Comparison of ENCODE assay signal across 11 cellular contexts in the genomic region with DNA sequence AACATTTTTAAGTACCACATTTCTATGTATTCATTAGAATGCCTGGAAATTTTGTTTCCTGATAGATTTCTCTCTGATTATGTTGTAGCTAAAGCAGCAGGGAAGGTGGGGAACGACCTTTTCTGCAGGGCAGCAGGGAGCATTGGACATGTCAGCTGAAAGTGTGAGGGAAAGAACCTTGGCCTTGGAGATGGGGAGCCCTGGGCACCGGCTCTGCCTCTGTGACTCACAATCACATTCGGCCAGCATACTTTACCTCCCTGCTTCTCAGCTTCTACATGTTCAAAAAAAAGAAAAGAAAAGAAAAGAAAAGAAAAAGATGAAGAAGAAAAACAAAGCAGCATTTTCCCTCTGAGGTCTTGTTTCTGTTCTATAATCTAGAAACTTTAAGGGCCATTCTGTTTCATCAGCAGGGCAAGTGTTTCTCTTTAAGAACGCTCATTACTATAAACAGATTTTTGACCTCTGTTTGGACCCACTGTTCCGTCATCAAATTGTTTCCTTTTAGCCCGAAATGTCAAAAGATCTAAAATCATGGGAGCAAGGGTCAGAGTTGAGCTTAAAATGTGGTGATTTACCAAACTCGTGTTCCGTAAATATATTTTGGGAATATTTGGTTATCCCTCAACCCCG. TPM values are rescaled to one million over a fixed set of nuclear protein-coding genes. Genes with fewer than 3 reads are reported as not detected.
DNase-seq lines count a peak whose midpoint lies in the region; ATAC-seq and TF ChIP-seq lines count a peak whose summit lies in the region.
"Had no signal": no experiment of that assay in that cellular context is flagged by ENCODE, and none has a peak within 500 bp of the region (broad histone marks: within the 10 kb centered on the region; RNA-seq: fewer than 3 reads in every experiment).

No MANE protein-coding gene starts in this region.

- H3K4me2 ChIP-seq in SK-N-SH = no peak overlapping the region

- H3K36me3 ChIP-seq in adipocyte (ENCODE audit: control insufficient read depth, insufficient read depth, low read length, severe bottlenecking) (no peaks in the 10 kb centered on the region), upper lobe of left lung (peaks cover 0 to 3% (median 0%) of the 10 kb centered on the region in 4 donors), SK-N-SH (replicated peaks in 1 of 2; ENCODE audit: control insufficient read depth in 1 of 2, insufficient read depth in 2 of 2, low read length in 1 of 2) (peaks cover 0 to 7% of the 10 kb centered on the region in 2 experiments)

- H3K9me2 ChIP-seq in SK-N-SH = no peaks in the 10 kb centered on the region

- POLR2A ChIA-PET in SK-N-SH (lab: Yijun Ruan, JAX) = no interaction called here

- CTCF ChIA-PET in SK-N-SH (lab: Yijun Ruan, JAX) = interaction anchor here (1.0 kb wide), 1 partner anchor 26 kb away, joined by 3 read pairs; no protein-coding TSS in a partner anchor

- H3K9me3 ChIP-seq in adipocyte (ENCODE audit: control insufficient read depth, low read length) (no peaks in the 10 kb centered on the region), upper lobe of left lung (no peaks in the 10 kb centered on the region), SK-N-SH (no peaks in the 10 kb centered on the region)

- no peaks in the 10 kb centered on the region for H3K27me3 ChIP-seq in adipocyte (replicated peaks; ENCODE audit: control insufficient read depth, insufficient read depth, low read length)
- no peaks in the 10 kb centered on the region for H3K27me3 ChIP-seq in upper lobe of left lung
- H3K27me3 ChIP-seq in SK-N-SH (ENCODE audit: insufficient read depth) = no peaks in the 10 kb centered on the region

- no peak for TF ChIP-seq RAD21 in SK-N-SH (IDR thresholded peaks at IDR 0.05; ENCODE audit: low read length)

- H3K4me3 Mint-ChIP-seq in osteocyte (ENCODE audit: unreplicated experiment) = no peak overlapping the region
- H3K4me3 Mint-ChIP-seq: activated naive CD8-positive, alpha-beta T cell treated with anti-CD3 and anti-CD28 coated beads for 36 hours; effector memory CD8-positive, alpha-beta T cell; naive thymus-derived CD4-positive, alpha-beta T cell had no signal

- TF ChIP-seq EP300 in upper lobe of left lung (IDR thresholded peaks at IDR 0.05) (peak in 1 of 4 donors; percentile 39), SK-N-SH (IDR thresholded peaks at IDR 0.05; ENCODE audit: borderline replicate concordance in 1 of 2, low read depth in 1 of 2, low read length in 1 of 2) (no peak)

- H3K4me1 ChIP-seq in adipocyte (ENCODE audit: control insufficient read depth, insufficient read depth, low read length) (peaks cover 32% of the 10 kb centered on the region), upper lobe of left lung (peaks cover 0 to 30% (median 11%) of the 10 kb centered on the region in 4 donors), SK-N-SH (ENCODE audit: control insufficient read depth in 1 of 2, insufficient read depth in 2 of 2, low read depth in 1 of 2, low read length in 1 of 2) (no peaks in the 10 kb centered on the region)

- WGBS in upper lobe of left lung, 2 donors = 78 to 80% methylated on average over 9 of the region's 9 CpGs
- 91% methylated on average over 9 of the region's 9 CpGs for WGBS in SK-N-SH (ENCODE audit: low lambda C conversion rate)

- peak overlapping the region; percentile 43 for H3K9ac ChIP-seq in adipocyte (ENCODE audit: low read length)
- H3K9ac ChIP-seq in SK-N-SH = no peak overlapping the region

- DNase-seq in adipocyte (ENCODE audit: low read depth) = peak; percentile 52
- peak; percentile 59 for DNase-seq in fibroblast of the aortic adventitia (ENCODE audit: low read depth)
- no peak for DNase-seq in osteocyte (ENCODE audit: extremely low spot score, unreplicated experiment)
- DNase-seq in upper lobe of left lung = no peak
- DNase-seq in SIG-M5 treated with dmso at 0.1 percent for 504 hours (lab: John Stamatoyannopoulos, UW; ENCODE audit: unreplicated experiment) = no peak
- DNase-seq in pons (ENCODE audit: low spot score) = no peak
- DNase-seq in SK-N-SH = no peak
- DNase-seq: activated naive CD8-positive, alpha-beta T cell treated with anti-CD3 and anti-CD28 coated beads for 36 hours; effector memory CD8-positive, alpha-beta T cell; naive thymus-derived CD4-positive, alpha-beta T cell; NCI-H446 had no signal

- H3K27ac Mint-ChIP-seq in osteocyte (ENCODE audit: unreplicated experiment) = peak overlapping the region; percentile 79
- H3K27ac Mint-ChIP-seq: activated naive CD8-positive, alpha-beta T cell treated with anti-CD3 and anti-CD28 coated beads for 36 hours; naive thymus-derived CD4-positive, alpha-beta T cell had no signal

- no peaks in the 10 kb centered on the region; the same call in 1 of the 2 replicates for H3K79me2 ChIP-seq in SK-N-SH (ENCODE audit: insufficient read depth)

- no peaks in the 10 kb centered on the region for H4K20me1 ChIP-seq in SK-N-SH (ENCODE audit: insufficient read depth)

- H3K36me3 Mint-ChIP-seq in osteocyte (ENCODE audit: unreplicated experiment) = peaks cover 43% of the 10 kb centered on the region
- H3K36me3 Mint-ChIP-seq: activated naive CD8-positive, alpha-beta T cell treated with anti-CD3 and anti-CD28 coated beads for 36 hours had no signal

- ATAC-seq in upper lobe of left lung (ENCODE audit: low FRiP score in 2 of 2) = peak in 1 of 2 donors; percentile 62
- ATAC-seq: effector memory CD8-positive, alpha-beta T cell; naive thymus-derived CD4-positive, alpha-beta T cell had no signal

- no peak overlapping the region for H2AFZ ChIP-seq in SK-N-SH (ENCODE audit: low read depth)

- TF ChIP-seq CTCF in fibroblast of the aortic adventitia (IDR thresholded peaks at IDR 0.05; ENCODE audit: insufficient read depth, low read length) = no peak
- no peak for TF ChIP-seq CTCF in osteocyte (IDR thresholded peaks at IDR 0.05)
- TF ChIP-seq CTCF in upper lobe of left lung (IDR thresholded peaks at IDR 0.05) = no peak
- TF ChIP-seq CTCF in SK-N-SH (IDR thresholded peaks at IDR 0.05) = no peak

- H3K4me1 Mint-ChIP-seq in osteocyte (ENCODE audit: unreplicated experiment) = peaks cover 25% of the 10 kb centered on the region

- H3F3A ChIP-seq in SK-N-SH (replicated peaks; ENCODE audit: insufficient read depth) = no peaks in the 10 kb centered on the region

- H3K4me3 ChIP-seq in adipocyte (ENCODE audit: low read length) (peak overlapping the region; percentile 49), fibroblast of the aortic adventitia (ENCODE audit: low read depth, low read length) (no peak overlapping the region), upper lobe of left lung (no peak overlapping the region), SK-N-SH (ENCODE audit: low read depth in 2 of 2, low read length in 1 of 2) (no peak overlapping the region)

- H3K27ac ChIP-seq in upper lobe of left lung = peak overlapping the region; percentile 47 to 73 (median 66)
- no peak overlapping the region for H3K27ac ChIP-seq in SK-N-SH (ENCODE audit: low read depth in 2 of 2, low read length in 1 of 2)

- H3K9me3 Mint-ChIP-seq in osteocyte (ENCODE audit: unreplicated experiment) = no peaks in the 10 kb centered on the region
- H3K9me3 Mint-ChIP-seq: activated naive CD8-positive, alpha-beta T cell treated with anti-CD3 and anti-CD28 coated beads for 36 hours; effector memory CD8-positive, alpha-beta T cell had no signal

- H3K27me3 Mint-ChIP-seq in osteocyte (ENCODE audit: unreplicated experiment) = no peaks in the 10 kb centered on the region
- H3K27me3 Mint-ChIP-seq: effector memory CD8-positive, alpha-beta T cell had no signal

- no peak for TF ChIP-seq POLR2A in upper lobe of left lung (IDR thresholded peaks at IDR 0.05)

TF ChIP-seq in SK-N-SH, 30 proteins besides CTCF, POLR2A, EP300 and RAD21 (continues in another document):
- no peak for TF ChIP-seq FOXJ3 (CRISPR knock-in tag; IDR thresholded peaks at IDR 0.05)
- TF ChIP-seq, protein P1, sequence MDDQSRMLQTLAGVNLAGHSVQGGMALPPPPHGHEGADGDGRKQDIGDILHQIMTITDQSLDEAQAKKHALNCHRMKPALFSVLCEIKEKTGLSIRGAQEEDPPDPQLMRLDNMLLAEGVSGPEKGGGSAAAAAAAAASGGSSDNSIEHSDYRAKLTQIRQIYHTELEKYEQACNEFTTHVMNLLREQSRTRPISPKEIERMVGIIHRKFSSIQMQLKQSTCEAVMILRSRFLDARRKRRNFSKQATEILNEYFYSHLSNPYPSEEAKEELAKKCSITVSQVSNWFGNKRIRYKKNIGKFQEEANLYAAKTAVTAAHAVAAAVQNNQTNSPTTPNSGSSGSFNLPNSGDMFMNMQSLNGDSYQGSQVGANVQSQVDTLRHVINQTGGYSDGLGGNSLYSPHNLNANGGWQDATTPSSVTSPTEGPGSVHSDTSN (IDR thresholded peaks at IDR 0.05) = no peak
- TF ChIP-seq SIN3A (IDR thresholded peaks at IDR 0.05; ENCODE audit: borderline replicate concordance, low read depth, low read length) = no peak
- TF ChIP-seq, protein P2, sequence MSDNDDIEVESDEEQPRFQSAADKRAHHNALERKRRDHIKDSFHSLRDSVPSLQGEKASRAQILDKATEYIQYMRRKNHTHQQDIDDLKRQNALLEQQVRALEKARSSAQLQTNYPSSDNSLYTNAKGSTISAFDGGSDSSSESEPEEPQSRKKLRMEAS (IDR thresholded peaks at IDR 0.05; ENCODE audit: low read depth) = no peak
- TF ChIP-seq MEF2A (IDR thresholded peaks at IDR 0.05; ENCODE audit: borderline replicate concordance, low read depth) = no peak
- no peak for TF ChIP-seq FOSL2 (IDR thresholded peaks at IDR 0.05; ENCODE audit: borderline replicate concordance, low read depth)
- TF ChIP-seq TAF1 (IDR thresholded peaks at IDR 0.05; ENCODE audit: borderline replicate concordance, low read depth, low read length) = no peak
- no peak for TF ChIP-seq POLR2AphosphoS5 (IDR thresholded peaks at IDR 0.05; ENCODE audit: low read depth, low read length)
- no peak for TF ChIP-seq JUND (IDR thresholded peaks at IDR 0.05)
- no peak for TF ChIP-seq TEAD4 (IDR thresholded peaks at IDR 0.05; ENCODE audit: borderline replicate concordance, insufficient read depth)
- no peak for TF ChIP-seq RCOR1 (IDR thresholded peaks at IDR 0.05; ENCODE audit: low read length)

RNA-seq across cellular contexts. Expression of a gene that starts 27.9 kb away (rescaled TPM):
- total RNA-seq in fibroblast of the aortic adventitia (ENCODE audit: low replicate concordance) (10.5 and 15.0 TPM in 2 replicates), osteocyte (69.3 and 80.0 TPM in 2 replicates), upper lobe of left lung (10 to 100 TPM; 11.7 to 38.8 (median 16.6) TPM)
- polyA plus RNA-seq in SK-N-SH (2012; rRNA removed) = 3.0 and 3.1 TPM in 2 replicates
- polyA plus RNA-seq in SK-N-SH (2012; cell fraction: cytosol; rRNA removed) = 2.8 and 3.0 TPM in 2 replicates
- polyA plus RNA-seq in SK-N-SH (2012; cell fraction: nucleus; rRNA removed) = 2.8 and 4.3 TPM in 2 replicates
- polyA plus RNA-seq: naive thymus-derived CD4-positive, alpha-beta T cell had no signal

Comparison
In these comparisons a context has a peak if more than half of its experiments do, and no peak if none do; other contexts are left out.
1. DNase-seq: peak in adipocyte (single experiment) and fibroblast of the aortic adventitia (single experiment); none in osteocyte (single experiment), upper lobe of left lung (0 of 2), SIG-M5 treated with dmso at 0.1 percent for 504 hours (single experiment), pons (single experiment) and SK-N-SH (single experiment).
2. H3K27ac ChIP-seq: peak in upper lobe of left lung (4 of 4); none in SK-N-SH (0 of 2).